ENCODE assay signal across 10 cellular contexts in the genomic region with DNA sequence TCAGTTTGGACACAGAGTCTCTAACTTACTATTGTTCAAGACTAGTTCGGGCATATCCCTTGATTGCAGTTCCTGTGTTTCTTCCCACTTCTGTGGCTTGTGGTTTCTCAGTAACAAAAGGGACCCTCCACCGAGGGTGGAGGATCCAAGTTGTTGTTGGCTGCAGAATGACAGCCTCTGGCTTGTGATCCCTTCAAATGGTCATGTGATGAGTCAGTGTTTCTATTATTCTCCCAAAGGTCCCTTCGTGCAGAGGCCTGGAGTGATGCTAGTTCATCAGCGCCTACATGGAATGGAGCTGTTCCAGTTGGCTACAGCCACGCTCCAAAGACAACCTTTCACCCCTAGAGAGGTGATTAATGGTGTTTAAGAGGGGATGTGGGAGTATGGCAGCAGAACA. TPM values are rescaled to one million over a fixed set of nuclear protein-coding genes. Genes with fewer than 3 reads are reported as not detected.
DNase-seq lines count a peak whose midpoint lies in the region; ATAC-seq and TF ChIP-seq lines count a peak whose summit lies in the region.
"Had no signal": no experiment of that assay in that cellular context is flagged by ENCODE, and none has a peak within 500 bp of the region (broad histone marks: within the 10 kb centered on the region; RNA-seq: fewer than 3 reads in every experiment).

No MANE protein-coding gene starts in this region.

- H3K4me1 ChIP-seq in hepatocyte (ENCODE audit: insufficient read depth): peaks cover 14% of the 10 kb centered on the region

- peaks cover 47% of the 10 kb centered on the region for H3K36me3 Mint-ChIP-seq in activated CD4-positive, alpha-beta T cell treated with anti-CD3 and anti-CD28 coated beads, Interleukin-2, amount 10 ng/mL, durations not matched to agents 24 days and 14 days (ENCODE audit: low read depth)
- peaks cover 45% of the 10 kb centered on the region for H3K36me3 Mint-ChIP-seq in activated naive CD8-positive, alpha-beta T cell treated with anti-CD3 and anti-CD28 coated beads for 36 hours

- intact Hi-C loops in activated CD4-positive, alpha-beta T cell treated with anti-CD3 and anti-CD28 coated beads, Interleukin-2, amount 10 ng/mL, durations not matched to agents 24 days and 14 days (cut with micrococcal nuclease): no loop called here

- H3K9me2 ChIP-seq in hepatocyte (replicated peaks; ENCODE audit: insufficient read depth): no peaks in the 10 kb centered on the region

- H3K4me2 ChIP-seq in hepatocyte: no peak overlapping the region

- no peaks in the 10 kb centered on the region for H3K79me2 ChIP-seq in hepatocyte

- no peak for TF ChIP-seq CTCF in hepatocyte (IDR thresholded peaks at IDR 0.05; ENCODE audit: poor library complexity)

- no peak overlapping the region for H2AFZ ChIP-seq in hepatocyte

- H3K4me1 Mint-ChIP-seq in activated CD4-positive, alpha-beta T cell treated with anti-CD3 and anti-CD28 coated beads, Interleukin-2, amount 10 ng/mL, durations not matched to agents 24 days and 14 days: peaks cover 27% of the 10 kb centered on the region
- H3K4me1 Mint-ChIP-seq in activated naive CD8-positive, alpha-beta T cell treated with anti-CD3 and anti-CD28 coated beads for 36 hours: peaks cover 39% of the 10 kb centered on the region

- peak overlapping the region; percentile 14 for H3K4me3 Mint-ChIP-seq in activated CD4-positive, alpha-beta T cell treated with anti-CD3 and anti-CD28 coated beads, Interleukin-2, amount 10 ng/mL, durations not matched to agents 24 days and 14 days
- no peak overlapping the region for H3K4me3 Mint-ChIP-seq in activated naive CD8-positive, alpha-beta T cell treated with anti-CD3 and anti-CD28 coated beads for 36 hours

- H3K4me3 ChIP-seq in hepatocyte: no peak overlapping the region
- H3K4me3 ChIP-seq: transverse colon had no signal

- H3K9me3 ChIP-seq in hepatocyte (ENCODE audit: low read depth): no peaks in the 10 kb centered on the region
- H3K9me3 ChIP-seq: transverse colon had no signal

- no peaks in the 10 kb centered on the region for H4K20me1 ChIP-seq in hepatocyte (ENCODE audit: insufficient read depth, poor library complexity, severe bottlenecking)

- 82% methylated on average over 5 of the region's 5 CpGs for WGBS in hepatocyte (ENCODE audit: low lambda C conversion rate, missing lambda C conversion rate)

- H3K27ac Mint-ChIP-seq in activated CD4-positive, alpha-beta T cell treated with anti-CD3 and anti-CD28 coated beads, Interleukin-2, amount 10 ng/mL, durations not matched to agents 24 days and 14 days: peak overlapping the region; percentile 10
- peak overlapping the region; percentile 53 for H3K27ac Mint-ChIP-seq in activated naive CD8-positive, alpha-beta T cell treated with anti-CD3 and anti-CD28 coated beads for 36 hours

- H3K27ac ChIP-seq in hepatocyte: peak overlapping the region; percentile 75

- ATAC-seq in GM18907 (IDR thresholded peaks at IDR 0.05; ENCODE audit: unreplicated experiment): no peak
- ATAC-seq in GM19328 (IDR thresholded peaks at IDR 0.05; ENCODE audit: unreplicated experiment): no peak

- H3K9me3 Mint-ChIP-seq in activated CD4-positive, alpha-beta T cell treated with anti-CD3 and anti-CD28 coated beads, Interleukin-2, amount 10 ng/mL, durations not matched to agents 24 days and 14 days: no peaks in the 10 kb centered on the region
- H3K9me3 Mint-ChIP-seq in activated naive CD8-positive, alpha-beta T cell treated with anti-CD3 and anti-CD28 coated beads for 36 hours: no peaks in the 10 kb centered on the region

- DNase-seq in activated CD4-positive, alpha-beta T cell treated with anti-CD3 and anti-CD28 coated beads, Interleukin-2, amount 10 ng/mL, durations not matched to agents 24 days and 14 days: no peak
- no peak for DNase-seq in activated CD4-positive, alpha-beta T cell treated with anti-CD3 and anti-CD28 coated beads for 1 hour
- DNase-seq in activated naive CD8-positive, alpha-beta T cell treated with anti-CD3 and anti-CD28 coated beads for 36 hours: no peak
- DNase-seq in hepatocyte (ENCODE audit: low spot score): no peak
- peak; percentile 59 for DNase-seq in superior temporal gyrus (ENCODE audit: extremely low spot score)
- no peak for DNase-seq in activated CD4-positive, alpha-beta T cell treated with anti-CD3 and anti-CD28 coated beads, Interleukin-2, amount 50 U/mL, for 1 hour
- DNase-seq: NCI-H2081 treated with DMSO at 0.1 percent for 48 hours, transverse colon had no signal

- no peaks in the 10 kb centered on the region for H3K27me3 ChIP-seq in hepatocyte

- no peaks in the 10 kb centered on the region for H3K36me3 ChIP-seq in hepatocyte (replicated peaks; ENCODE audit: insufficient read depth, low read depth)

- H3K27me3 Mint-ChIP-seq in activated CD4-positive, alpha-beta T cell treated with anti-CD3 and anti-CD28 coated beads, Interleukin-2, amount 10 ng/mL, durations not matched to agents 24 days and 14 days: peaks cover 9% of the 10 kb centered on the region
- no peaks in the 10 kb centered on the region for H3K27me3 Mint-ChIP-seq in activated naive CD8-positive, alpha-beta T cell treated with anti-CD3 and anti-CD28 coated beads for 36 hours

RNA-seq across cellular contexts. Expression of a gene that starts 2.6 kb away (rescaled TPM):
- 10.6 and 12.4 TPM in 2 replicates for total RNA-seq in activated CD4-positive, alpha-beta T cell treated with anti-CD3 and anti-CD28 coated beads, Interleukin-2, amount 10 ng/mL, durations not matched to agents 24 days and 14 days
- total RNA-seq in activated naive CD8-positive, alpha-beta T cell treated with anti-CD3 and anti-CD28 coated beads for 36 hours: 10 to 100 TPM; 18.3 to 19.8 TPM
- total RNA-seq in hepatocyte: 6.7 and 7.8 TPM in 2 replicates
- polyA plus RNA-seq in hepatocyte: 11.0 and 13.4 TPM in 2 replicates

RNA-seq across cellular contexts. Expression of a gene that starts 35.2 kb away (rescaled TPM):
- 265 and 268 TPM in 2 replicates for total RNA-seq in activated CD4-positive, alpha-beta T cell treated with anti-CD3 and anti-CD28 coated beads, Interleukin-2, amount 10 ng/mL, durations not matched to agents 24 days and 14 days
- total RNA-seq in activated naive CD8-positive, alpha-beta T cell treated with anti-CD3 and anti-CD28 coated beads for 36 hours: 100 to 1,000 TPM; 308 to 315 TPM
- 207 and 215 TPM in 2 replicates for total RNA-seq in hepatocyte
- polyA plus RNA-seq in hepatocyte: 166 and 177 TPM in 2 replicates

RNA-seq across cellular contexts. Expression of a gene that starts 35.3 kb away (rescaled TPM):
- 81.7 and 84.7 TPM in 2 replicates for total RNA-seq in activated CD4-positive, alpha-beta T cell treated with anti-CD3 and anti-CD28 coated beads, Interleukin-2, amount 10 ng/mL, durations not matched to agents 24 days and 14 days
- 10 to 100 TPM; 70.0 to 70.3 TPM for total RNA-seq in activated naive CD8-positive, alpha-beta T cell treated with anti-CD3 and anti-CD28 coated beads for 36 hours
- 41.5 and 42.3 TPM in 2 replicates for total RNA-seq in hepatocyte
- polyA plus RNA-seq in hepatocyte: 98.4 and 104 TPM in 2 replicates

RNA-seq across cellular contexts. Expression of a gene that starts 56.8 kb away (rescaled TPM):
- not detected in 2 replicates for total RNA-seq in activated CD4-positive, alpha-beta T cell treated with anti-CD3 and anti-CD28 coated beads, Interleukin-2, amount 10 ng/mL, durations not matched to agents 24 days and 14 days
- not detected for total RNA-seq in activated naive CD8-positive, alpha-beta T cell treated with anti-CD3 and anti-CD28 coated beads for 36 hours
- total RNA-seq in hepatocyte: 0.77 and 1.5 TPM in 2 replicates
- 1.8 and 2.7 TPM in 2 replicates for polyA plus RNA-seq in hepatocyte
